30 cellular contexts compared by ENCODE assay signal in the genomic region with DNA sequence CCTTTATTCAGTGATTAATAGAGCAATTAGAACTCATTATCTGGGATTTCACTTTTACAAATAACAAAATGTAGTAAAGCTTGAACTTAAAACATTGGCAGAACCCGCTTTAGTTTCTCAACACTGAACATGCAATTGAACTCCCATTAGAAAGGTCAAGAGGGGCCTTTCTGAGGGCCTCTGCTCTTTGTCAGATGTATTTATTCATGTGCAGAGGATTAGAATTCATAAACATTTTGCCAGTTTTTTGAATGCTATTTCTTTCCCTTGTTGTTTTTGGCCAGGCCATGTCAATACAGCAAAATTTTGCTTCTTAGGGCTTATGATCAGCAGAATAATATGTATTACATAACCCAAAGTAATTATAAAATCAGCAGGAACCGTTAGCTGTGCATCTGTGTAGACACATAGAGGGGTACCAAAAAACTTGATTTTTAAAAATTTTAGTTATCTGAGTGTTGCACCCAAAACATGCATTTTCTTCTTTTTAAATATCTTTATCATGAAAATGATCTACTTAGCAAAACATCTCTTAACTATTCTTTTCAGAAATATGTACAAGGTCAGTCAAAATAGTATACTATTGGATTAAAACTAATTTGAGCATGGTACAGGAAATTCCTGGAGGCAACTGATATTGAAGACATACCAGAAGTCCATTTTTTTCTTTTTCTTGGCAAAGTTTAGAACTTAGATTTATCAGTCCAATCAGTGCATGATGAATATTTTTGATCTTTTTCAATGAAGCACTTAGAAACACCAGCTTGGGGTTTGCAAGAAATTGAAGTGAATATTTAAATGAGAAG.
A peak's percentile ranks its signal among the peaks of the same experiment; 100 is the strongest.
DNase-seq lines count a peak whose midpoint lies in the region; ATAC-seq, FAIRE-seq and TF ChIP-seq lines count a peak whose summit lies in the region.
"Had no signal": no experiment of that assay in that cellular context is flagged by ENCODE, and none has a peak within 500 bp of the region (broad histone marks: within the 10 kb centered on the region; RNA-seq: fewer than 3 reads in every experiment).

No MANE protein-coding gene starts in this region.

- H3K9me1 ChIP-seq in endothelial cell of umbilical vein (replicated peaks; ENCODE audit: control insufficient read depth, extremely low read depth, insufficient read depth, low read length), result no peaks in the 10 kb centered on the region

- no peak overlapping the region for H3K23ac ChIP-seq in mesenchymal stem cell (ENCODE audit: low read length in 2 of 2)

- H3K9me3 ChIP-seq in SK-N-MC (ENCODE audit: low read depth, low read length) (no peaks in the 10 kb centered on the region; the same call in 1 of the 2 replicates), endothelial cell of umbilical vein (replicated peaks; ENCODE audit: control insufficient read depth, insufficient read depth, low read length) (no peaks in the 10 kb centered on the region), mesenchymal stem cell (ENCODE audit: control insufficient read depth, low read length) (no peaks in the 10 kb centered on the region), uterus (no peaks in the 10 kb centered on the region)
- no peaks in the 10 kb centered on the region for H3K9me3 ChIP-seq in CD4-positive, alpha-beta T cell (ENCODE audit: control insufficient read depth, low read length)
- H3K9me3 ChIP-seq: BLaER1, psoas muscle, tibial nerve had no signal

- intact Hi-C loops in endothelial cell of umbilical vein (cut with micrococcal nuclease) (no loop called here), uterus (cut with DNase I; ENCODE audit: low total_unique reads) (no loop called here)
- intact Hi-C loops in CD4-positive, alpha-beta T cell (cut with DNase I, micrococcal nuclease), result no loop called here

- H4K20me1 ChIP-seq in endothelial cell of umbilical vein (replicated peaks; ENCODE audit: control insufficient read depth, extremely low read depth, insufficient read depth, low read length), result no peaks in the 10 kb centered on the region
- H4K20me1 ChIP-seq: BLaER1 had no signal

- H2AFZ ChIP-seq in endothelial cell of umbilical vein (ENCODE audit: low read depth, low read length) (no peak overlapping the region), mesenchymal stem cell (ENCODE audit: low read depth, low read length) (no peak overlapping the region)

- no peak overlapping the region for H3K4ac ChIP-seq in mesenchymal stem cell (ENCODE audit: low read depth in 1 of 2, low read length in 2 of 2)

- POLR2A ChIA-PET in endothelial cell of umbilical vein (lab: Charles Lee), result interaction anchor here (0.6 kb wide), 1 partner anchor 89 kb away, joined by 3 read pairs; no protein-coding TSS in a partner anchor
- POLR2A ChIA-PET in CD4-positive, alpha-beta T cell (lab: Charles Lee), result no interaction called here

- BruUV-seq in endothelial cell of umbilical vein (replicated peaks; lab: Mats Ljungman, UMichigan), result no TSS peak

- H2BK5ac ChIP-seq in mesenchymal stem cell (ENCODE audit: low read depth, low read length, poor library complexity, severe bottlenecking), result no peak overlapping the region

- WGBS in mesenchymal stem cell, result 22% methylated on average over 1 of the region's 2 CpGs

- no peaks in the 10 kb centered on the region for H3K79me2 ChIP-seq in endothelial cell of umbilical vein (ENCODE audit: control insufficient read depth, insufficient read depth, low read length)

- no peak overlapping the region for H2AK5ac ChIP-seq in mesenchymal stem cell (ENCODE audit: low read length, severe bottlenecking)

- H4K91ac ChIP-seq in mesenchymal stem cell (ENCODE audit: low read length), result no peak overlapping the region

- H3K4me2 ChIP-seq in endothelial cell of umbilical vein (ENCODE audit: insufficient read depth, low read length), result no peak overlapping the region
- H3K4me2 ChIP-seq in mesenchymal stem cell (ENCODE audit: low read length, poor library complexity, severe bottlenecking), result no peak overlapping the region
- H3K4me2 ChIP-seq: BLaER1 had no signal

- H3K4me1 ChIP-seq in endothelial cell of umbilical vein (ENCODE audit: control insufficient read depth, extremely low read depth, insufficient read depth, low read length) (no peaks in the 10 kb centered on the region), mesenchymal stem cell (ENCODE audit: control insufficient read depth, insufficient read depth, low read depth, low read length) (no peaks in the 10 kb centered on the region), uterus (no peaks in the 10 kb centered on the region)
- H3K4me1 ChIP-seq: BLaER1, psoas muscle had no signal

- dilution Hi-C loops in endothelial cell of umbilical vein (cut with MboI; ENCODE audit: extremely low pct_ligation_motif_present, low sequenced_read_pairs), result no loop called here

- peak overlapping the region; percentile 60 for H3K4me3 ChIP-seq in SK-N-MC
- no peak overlapping the region for H3K4me3 ChIP-seq in endothelial cell of umbilical vein (replicated peaks in 1 of 3; ENCODE audit: insufficient read depth in 1 of 3, low read depth in 1 of 3, low read length in 3 of 3)
- no peak overlapping the region for H3K4me3 ChIP-seq in mesenchymal stem cell (ENCODE audit: insufficient read depth in 1 of 2, low read depth in 1 of 2, low read length in 2 of 2)
- H3K4me3 ChIP-seq in uterus, result no peak overlapping the region
- H3K4me3 ChIP-seq: BLaER1, psoas muscle, tibial nerve had no signal

- no peak overlapping the region for H3K4me3 Mint-ChIP-seq in CD4-positive, alpha-beta T cell
- H3K4me3 Mint-ChIP-seq in immature natural killer cell, result no peak overlapping the region
- H3K4me3 Mint-ChIP-seq: activated CD8-positive, alpha-beta T cell treated with anti-CD3 and anti-CD28 coated beads for 36 hours; activated T-helper 1 cell treated with anti-CD3 and anti-CD28 coated beads, Interleukin-12 subunit alpha, Interleukin-12 subunit beta, Interleukin-2, Interleukin-4 antibody, amounts not matched to agents 30 ng/mL and 10 ng/mL and 1 ng/mL, durations not matched to agents 14 hours and 24 hours and 36 hours; central memory CD8-positive, alpha-beta T cell; IgD-negative memory B cell; naive B cell had no signal

- no peak for ATAC-seq in CD4-positive, alpha-beta T cell (ENCODE audit: poor library complexity)
- ATAC-seq in HG03159 (IDR thresholded peaks at IDR 0.05; ENCODE audit: unreplicated experiment), result no peak
- ATAC-seq: activated CD8-positive, alpha-beta T cell treated with anti-CD3 and anti-CD28 coated beads for 36 hours; left ventricle myocardium superior; PC-3; psoas muscle had no signal

- H3K27me3 ChIP-seq in endothelial cell of umbilical vein (ENCODE audit: control insufficient read depth in 2 of 2, insufficient read depth in 2 of 2, low read length in 2 of 2) (no peaks in the 10 kb centered on the region), mesenchymal stem cell (ENCODE audit: control insufficient read depth in 1 of 2, insufficient read depth in 1 of 2, low read length in 2 of 2) (no peaks in the 10 kb centered on the region), uterus (no peaks in the 10 kb centered on the region)
- no peaks in the 10 kb centered on the region for H3K27me3 ChIP-seq in CD4-positive, alpha-beta T cell (ENCODE audit: control insufficient read depth, insufficient read depth, low read length)
- H3K27me3 ChIP-seq: BLaER1, tibial nerve had no signal

- FAIRE-seq in G401.6 (lab: Jason Lieb, UNC) (peak; percentile 17), endothelial cell of umbilical vein (lab: Jason Lieb, UNC) (no peak)
- FAIRE-seq: GM12892, keratinocyte had no signal

- H2BK120ac ChIP-seq in mesenchymal stem cell (ENCODE audit: low read depth, low read length), result no peak overlapping the region

- DNase-seq in SK-N-MC (ENCODE audit: low read depth, low spot score), result peak; percentile 24
- DNase-seq in endothelial cell of umbilical vein (ENCODE audit: low read depth, low spot score), result peak; percentile 69
- DNase-seq in mesenchymal stem cell, result peak; percentile 32
- no peak for DNase-seq in CD4-positive, alpha-beta T cell
- DNase-seq in uterus, result no peak
- no peak for DNase-seq in immature natural killer cell
- DNase-seq: activated CD4-positive, alpha-beta T cell treated with anti-CD3 and anti-CD28 coated beads for 1 hour; activated CD8-positive, alpha-beta memory T cell treated with anti-CD3 and anti-CD28 coated beads, Interleukin-2, amount 50 U/mL, for 48 hours; activated CD8-positive, alpha-beta T cell treated with anti-CD3 and anti-CD28 coated beads for 36 hours; activated naive CD4-positive, alpha-beta T cell treated with Interleukin-2 at 50 U/mL for 16 hours; foreskin fibroblast; HCEC 1CT; left ventricle myocardium superior; midbrain; naive B cell; NCI-H2171 treated with DMSO at 0.1 percent for 48 hours; NCI-H510A treated with DMSO at 0.1 percent for 48 hours; occipital lobe; PC-3; psoas muscle; stimulated activated CD4-positive, alpha-beta T cell treated with anti-CD3 and anti-CD28 coated beads, Interleukin-4, amount 100 ng/mL, for 24 hours had no signal

- no peak for TF ChIP-seq CTCF in endothelial cell of umbilical vein (IDR thresholded peaks at IDR 0.05; ENCODE audit: extremely low read depth in 1 of 2, insufficient read depth in 1 of 2, low read depth in 1 of 2, low read length in 2 of 2)
- no peak for TF ChIP-seq CTCF in CD4-positive, alpha-beta T cell (IDR thresholded peaks at IDR 0.05)
- no peak for TF ChIP-seq CTCF in uterus (IDR thresholded peaks at IDR 0.05)

- no peak overlapping the region for H3K18ac ChIP-seq in mesenchymal stem cell (ENCODE audit: low read depth in 1 of 2, low read length in 2 of 2)

- H3K36me3 ChIP-seq in SK-N-MC (ENCODE audit: insufficient read depth, low read length) (no peaks in the 10 kb centered on the region; the same call in 1 of the 2 replicates), endothelial cell of umbilical vein (ENCODE audit: control insufficient read depth in 2 of 2, extremely low read depth in 1 of 2, insufficient read depth in 2 of 2, low read length in 2 of 2) (no peaks in the 10 kb centered on the region), mesenchymal stem cell (ENCODE audit: control insufficient read depth in 1 of 2, insufficient read depth in 2 of 2, low read depth in 1 of 2, low read length in 2 of 2) (no peaks in the 10 kb centered on the region), uterus (no peaks in the 10 kb centered on the region)
- H3K36me3 ChIP-seq: BLaER1, tibial nerve had no signal

- no peak overlapping the region for H3K9ac ChIP-seq in SK-N-MC (ENCODE audit: insufficient read length)
- no peak overlapping the region for H3K9ac ChIP-seq in endothelial cell of umbilical vein (replicated peaks; ENCODE audit: extremely low read depth, insufficient read depth, low read length)
- no peak overlapping the region for H3K9ac ChIP-seq in mesenchymal stem cell (ENCODE audit: low read length)
- H3K9ac ChIP-seq: BLaER1 had no signal

- peaks cover 3% of the 10 kb centered on the region for H3K9me3 Mint-ChIP-seq in CD4-positive, alpha-beta T cell
- peaks cover 0 to 5% (median 0%) of the 10 kb centered on the region in 6 donors for H3K9me3 Mint-ChIP-seq in immature natural killer cell
- H3K9me3 Mint-ChIP-seq: activated T-helper 1 cell treated with anti-CD3 and anti-CD28 coated beads, Interleukin-12 subunit alpha, Interleukin-12 subunit beta, Interleukin-2, Interleukin-4 antibody, amounts not matched to agents 30 ng/mL and 10 ng/mL and 1 ng/mL, durations not matched to agents 14 hours and 24 hours and 36 hours; IgD-negative memory B cell; naive B cell had no signal

- no peak overlapping the region for H3K27ac Mint-ChIP-seq in CD4-positive, alpha-beta T cell
- H3K27ac Mint-ChIP-seq in immature natural killer cell, result no peak overlapping the region
- H3K27ac Mint-ChIP-seq: activated CD8-positive, alpha-beta T cell treated with anti-CD3 and anti-CD28 coated beads for 36 hours; activated T-helper 1 cell treated with anti-CD3 and anti-CD28 coated beads, Interleukin-12 subunit alpha, Interleukin-12 subunit beta, Interleukin-2, Interleukin-4 antibody, amounts not matched to agents 30 ng/mL and 10 ng/mL and 1 ng/mL, durations not matched to agents 14 hours and 24 hours and 36 hours; IgD-negative memory B cell; naive B cell had no signal

- no peak overlapping the region for H2BK12ac ChIP-seq in mesenchymal stem cell (ENCODE audit: low read length in 2 of 2)

- H4K8ac ChIP-seq in mesenchymal stem cell (ENCODE audit: low read length), result no peak overlapping the region

- no peaks in the 10 kb centered on the region for H3K79me1 ChIP-seq in mesenchymal stem cell (replicated peaks; ENCODE audit: low read length, poor library complexity, severe bottlenecking)

- no peak overlapping the region for H2BK15ac ChIP-seq in mesenchymal stem cell (ENCODE audit: low read depth, poor library complexity, severe bottlenecking)

- TF ChIP-seq POLR2A in endothelial cell of umbilical vein (IDR thresholded peaks at IDR 0.05; ENCODE audit: low read depth, low read length) (no peak), uterus (IDR thresholded peaks at IDR 0.05) (no peak)

- H3K27ac ChIP-seq in SK-N-MC (peak overlapping the region; percentile 94), endothelial cell of umbilical vein (ENCODE audit: insufficient read depth, low read depth, low read length) (no peak overlapping the region), mesenchymal stem cell (ENCODE audit: low read length, poor library complexity, severe bottlenecking) (no peak overlapping the region), uterus (no peak overlapping the region)
- no peak overlapping the region for H3K27ac ChIP-seq in CD4-positive, alpha-beta T cell (ENCODE audit: low read depth, low read length)
- H3K27ac ChIP-seq: BLaER1, psoas muscle, tibial nerve had no signal

- no peaks in the 10 kb centered on the region for H3K27me3 Mint-ChIP-seq in CD4-positive, alpha-beta T cell
- no peaks in the 10 kb centered on the region for H3K27me3 Mint-ChIP-seq in immature natural killer cell (ENCODE audit: low read depth in 3 of 3)
- H3K27me3 Mint-ChIP-seq: activated CD8-positive, alpha-beta T cell treated with anti-CD3 and anti-CD28 coated beads for 36 hours; central memory CD8-positive, alpha-beta T cell; IgD-negative memory B cell; naive B cell had no signal

- CTCF ChIA-PET in endothelial cell of umbilical vein (lab: Charles Lee), result no interaction called here
- CTCF ChIA-PET in CD4-positive, alpha-beta T cell (lab: Charles Lee), result no interaction called here

- H3K14ac ChIP-seq in mesenchymal stem cell (ENCODE audit: low read length in 2 of 2), result no peak overlapping the region

- H3K36me3 Mint-ChIP-seq in CD4-positive, alpha-beta T cell (ENCODE audit: low read depth), result no peaks in the 10 kb centered on the region
- H3K36me3 Mint-ChIP-seq in immature natural killer cell, result no peaks in the 10 kb centered on the region
- H3K36me3 Mint-ChIP-seq: IgD-negative memory B cell had no signal

- H3K4me1 Mint-ChIP-seq in CD4-positive, alpha-beta T cell (ENCODE audit: low read depth), result no peaks in the 10 kb centered on the region
- no peaks in the 10 kb centered on the region for H3K4me1 Mint-ChIP-seq in immature natural killer cell
- H3K4me1 Mint-ChIP-seq: central memory CD8-positive, alpha-beta T cell; IgD-negative memory B cell; naive B cell had no signal

Comparison
In these comparisons a context has a peak if more than half of its experiments do, and no peak if none do; other contexts are left out.
1. DNase-seq: peak in SK-N-MC (single experiment), endothelial cell of umbilical vein (single experiment) and mesenchymal stem cell (single experiment); none in CD4-positive, alpha-beta T cell (0 of 10), uterus (0 of 2) and immature natural killer cell (0 of 3).